In genomic region chr4:165192956-165193355, GRCh38 we compare ENCODE assay signal across 23 cellular contexts.
"Had no signal": no experiment of that assay in that cellular context is flagged by ENCODE, and none has a peak within 500 bp of the region (broad histone marks: within the 10 kb centered on the region; RNA-seq: fewer than 3 reads in every experiment).

No MANE protein-coding gene starts in this region.

- H3K27ac ChIP-seq: KMS-11, RWPE1 had no signal

- H3K9ac ChIP-seq: KMS-11, SK-N-SH had no signal

- DNase-seq: MG63; NCI-H1092; NCI-H1105 treated with DMSO at 0.1 percent for 48 hours; NCI-H1417 treated with DMSO at 0.1 percent for 48 hours; NCI-H146; NCI-H1694 treated with DMSO at 0.1 percent for 48 hours; NCI-H1930; NCI-H2081; NCI-H2107; NCI-H2227 treated with DMSO at 0.1 percent for 48 hours; NCI-H524; NCI-H526 treated with DMSO at 0.1 percent for 48 hours; NCI-H774; NK-92 treated with Interleukin-12 subunit alpha and Interleukin-12 subunit beta, amount 100 ng/mL, for 24 hours; PC-3; SHP77; SK-N-SH; SW 1271 had no signal

- H3K27me3 ChIP-seq: MG63 had no signal

- H3K9me3 ChIP-seq: MG63, SK-N-SH had no signal

- H3K27ac Mint-ChIP-seq: IgD-negative memory B cell had no signal

- H3K4me1 Mint-ChIP-seq: IgD-negative memory B cell had no signal

- H3K36me3 ChIP-seq: MG63 had no signal

- H3K4me3 ChIP-seq: K562, MG63 had no signal

- H3K4me3 Mint-ChIP-seq: IgD-negative memory B cell had no signal

- ATAC-seq: K562, Panc1, PC-3 had no signal

- H3K36me3 Mint-ChIP-seq: IgD-negative memory B cell had no signal

- FAIRE-seq: K562 had no signal
